In genomic region chr14:91195881-91196280, GRCh38 we compare ENCODE assay signal across 24 cellular contexts.
"Had no signal": no experiment of that assay in that cellular context is flagged by ENCODE, and none has a peak within 500 bp of the region (broad histone marks: within the 10 kb centered on the region; RNA-seq: fewer than 3 reads in every experiment).

No MANE protein-coding gene starts in this region.

- DNase-seq: colonic mucosa; cortex of kidney; dermis blood vessel endothelial cell; dorsolateral prefrontal cortex; effector CD4-positive, alpha-beta T cell; effector CD8-positive, alpha-beta T cell; effector memory CD4-positive, alpha-beta T cell; effector memory CD8-positive, alpha-beta T cell; endodermal cell; erythroblast; esophagus squamous epithelium; foreskin fibroblast; foreskin keratinocyte; foreskin melanocyte; gastrocnemius medialis; glutamatergic neuron; head of caudate nucleus; heart left ventricle; heart right ventricle had no signal

- H3K27ac Mint-ChIP-seq: dendritic cell treated with granulocyte-macrophage colony-stimulating factor and Interleukin-4, amounts not matched to agents 40 ng/mL and 50 ng/mL, for 4 days; endodermal cell had no signal

- H3K4me3 ChIP-seq: colonic mucosa, coronary artery, dorsolateral prefrontal cortex, esophagus muscularis mucosa, esophagus squamous epithelium, gastrocnemius medialis, gastroesophageal sphincter, heart left ventricle, heart right ventricle had no signal

- H3K27ac ChIP-seq: colonic mucosa, coronary artery, dorsolateral prefrontal cortex, epithelial cell of prostate, esophagus muscularis mucosa, esophagus squamous epithelium, foreskin keratinocyte, gastroesophageal sphincter, heart left ventricle, heart right ventricle had no signal

- H3K27me3 ChIP-seq: colonic mucosa, dorsolateral prefrontal cortex, esophagus muscularis mucosa, esophagus squamous epithelium, foreskin keratinocyte, gastrocnemius medialis, gastroesophageal sphincter, heart left ventricle, heart right ventricle had no signal

- H3K4me1 ChIP-seq: colonic mucosa, esophagus squamous epithelium, foreskin keratinocyte, gastrocnemius medialis, gastroesophageal sphincter had no signal

- H3K27me3 Mint-ChIP-seq: dendritic cell treated with granulocyte-macrophage colony-stimulating factor and Interleukin-4, amounts not matched to agents 40 ng/mL and 50 ng/mL, for 4 days; effector memory CD8-positive, alpha-beta T cell had no signal

- H3K4me3 Mint-ChIP-seq: dendritic cell treated with granulocyte-macrophage colony-stimulating factor and Interleukin-4, amounts not matched to agents 40 ng/mL and 50 ng/mL, for 4 days; effector memory CD8-positive, alpha-beta T cell; endodermal cell had no signal

- H3K9me3 ChIP-seq: colonic mucosa, esophagus muscularis mucosa, gastrocnemius medialis, gastroesophageal sphincter, heart left ventricle, heart right ventricle had no signal

- H3K9me3 Mint-ChIP-seq: effector memory CD8-positive, alpha-beta T cell had no signal
